In genomic region chrX:3631196-3631595, GRCh38 we compare ENCODE assay signal across 34 cellular contexts.
"Had no signal": no experiment of that assay in that cellular context is flagged by ENCODE, and none has a peak within 500 bp of the region (broad histone marks: within the 10 kb centered on the region; RNA-seq: fewer than 3 reads in every experiment).

No MANE protein-coding gene starts in this region.

- H3K9me3 Mint-ChIP-seq: activated CD4-positive, alpha-beta memory T cell treated with anti-CD3 and anti-CD28 coated beads, Interleukin-2, amount 10 ng/mL, durations not matched to agents 7 days and 5 days; activated CD4-positive, alpha-beta T cell treated with anti-CD3 and anti-CD28 coated beads, Interleukin-2, amount 10 ng/mL, durations not matched to agents 7 days and 5 days; activated naive CD4-positive, alpha-beta T cell treated with anti-CD3 and anti-CD28 coated beads for 36 hours; activated naive CD4-positive, alpha-beta T cell treated with anti-CD3 and anti-CD28 coated beads, Interleukin-2, amount 50 U/mL, for 24 hours; activated naive CD8-positive, alpha-beta T cell treated with anti-CD3 and anti-CD28 coated beads, Interleukin-2, amount 10 ng/mL, durations not matched to agents 7 days and 5 days; activated naive CD8-positive, alpha-beta T cell treated with anti-CD3 and anti-CD28 coated beads, Interleukin-2, amount 50 U/mL, for 24 hours; activated T-cell treated with anti-CD3 and anti-CD28 coated beads, Interleukin-2, amount 50 U/mL, for 24 hours; T-cell; T-helper 2 cell treated with Interferon-gamma antibody and Interleukin-4, amounts not matched to agents 5 μg/mL and 100 μg/mL, for 36 hours; WTC11 had no signal

- H3K27me3 Mint-ChIP-seq: activated CD4-positive, alpha-beta memory T cell treated with anti-CD3 and anti-CD28 coated beads, Interleukin-2, amount 10 ng/mL, durations not matched to agents 7 days and 5 days; activated CD4-positive, alpha-beta T cell treated with anti-CD3 and anti-CD28 coated beads for 36 hours; activated CD4-positive, alpha-beta T cell treated with anti-CD3 and anti-CD28 coated beads, Interleukin-2, amount 10 ng/mL, durations not matched to agents 7 days and 5 days; activated naive CD4-positive, alpha-beta T cell treated with anti-CD3 and anti-CD28 coated beads, Interleukin-2, amount 50 U/mL, for 24 hours; activated naive CD8-positive, alpha-beta T cell; activated naive CD8-positive, alpha-beta T cell treated with anti-CD3 and anti-CD28 coated beads, Interleukin-2, amount 10 ng/mL, durations not matched to agents 7 days and 5 days; activated naive CD8-positive, alpha-beta T cell treated with anti-CD3 and anti-CD28 coated beads, Interleukin-2, amount 50 U/mL, for 24 hours; activated T-cell treated with anti-CD3 and anti-CD28 coated beads, Interleukin-2, amount 50 U/mL, for 24 hours; T-cell had no signal

- H3K27me3 ChIP-seq: ascending aorta, body of pancreas, brain microvascular endothelial cell, breast epithelium had no signal

- ATAC-seq: activated CD4-positive, alpha-beta T cell treated with anti-CD3 and anti-CD28 coated beads for 36 hours; activated CD4-positive, CD25-positive, alpha-beta regulatory T cell treated with anti-CD3 and anti-CD28 coated beads, Interleukin-2, amount 50 U/mL, for 24 hours; activated CD8-positive, alpha-beta T cell treated with anti-CD3 and anti-CD28 coated beads, Interleukin-2, amount 10 ng/mL, durations not matched to agents 7 days and 5 days; activated naive CD8-positive, alpha-beta T cell treated with anti-CD3 and anti-CD28 coated beads, Interleukin-2, amount 50 U/mL, for 24 hours; body of pancreas; T-cell; WTC11 had no signal

- H3K27ac Mint-ChIP-seq: activated CD4-positive, alpha-beta memory T cell treated with anti-CD3 and anti-CD28 coated beads, Interleukin-2, amount 10 ng/mL, durations not matched to agents 7 days and 5 days; activated CD4-positive, alpha-beta T cell treated with anti-CD3 and anti-CD28 coated beads for 36 hours; activated CD4-positive, alpha-beta T cell treated with anti-CD3 and anti-CD28 coated beads, Interleukin-2, amount 10 ng/mL, durations not matched to agents 7 days and 5 days; activated CD8-positive, alpha-beta T cell treated with anti-CD3 and anti-CD28 coated beads, Interleukin-2, amount 10 ng/mL, durations not matched to agents 7 days and 5 days; activated naive CD4-positive, alpha-beta T cell treated with anti-CD3 and anti-CD28 coated beads for 36 hours; activated naive CD4-positive, alpha-beta T cell treated with anti-CD3 and anti-CD28 coated beads, Interleukin-2, amount 50 U/mL, for 24 hours; activated naive CD8-positive, alpha-beta T cell; activated naive CD8-positive, alpha-beta T cell treated with anti-CD3 and anti-CD28 coated beads, Interleukin-2, amount 50 U/mL, for 24 hours; activated T-cell treated with anti-CD3 and anti-CD28 coated beads, Interleukin-2, amount 50 U/mL, for 24 hours; T-cell; T-helper 2 cell treated with Interferon-gamma antibody and Interleukin-4, amounts not matched to agents 5 μg/mL and 100 μg/mL, for 36 hours; WTC11 had no signal

- H3K4me3 ChIP-seq: ascending aorta, body of pancreas, breast epithelium had no signal

- H3K9me3 ChIP-seq: ascending aorta, body of pancreas had no signal

- H3K4me3 Mint-ChIP-seq: activated CD4-positive, alpha-beta memory T cell treated with anti-CD3 and anti-CD28 coated beads, Interleukin-2, amount 10 ng/mL, durations not matched to agents 7 days and 5 days; activated CD4-positive, alpha-beta T cell treated with anti-CD3 and anti-CD28 coated beads for 36 hours; activated CD4-positive, alpha-beta T cell treated with anti-CD3 and anti-CD28 coated beads, Interleukin-2, amount 10 ng/mL, durations not matched to agents 7 days and 5 days; activated CD8-positive, alpha-beta T cell treated with anti-CD3 and anti-CD28 coated beads, Interleukin-2, amount 10 ng/mL, durations not matched to agents 7 days and 5 days; activated naive CD4-positive, alpha-beta T cell treated with anti-CD3 and anti-CD28 coated beads for 36 hours; activated naive CD4-positive, alpha-beta T cell treated with anti-CD3 and anti-CD28 coated beads, Interleukin-2, amount 50 U/mL, for 24 hours; activated naive CD8-positive, alpha-beta T cell; activated naive CD8-positive, alpha-beta T cell treated with anti-CD3 and anti-CD28 coated beads, Interleukin-2, amount 10 ng/mL, durations not matched to agents 7 days and 5 days; activated naive CD8-positive, alpha-beta T cell treated with anti-CD3 and anti-CD28 coated beads, Interleukin-2, amount 50 U/mL, for 24 hours; activated T-cell treated with anti-CD3 and anti-CD28 coated beads, Interleukin-2, amount 50 U/mL, for 24 hours; T-cell; T-helper 2 cell treated with Interferon-gamma antibody and Interleukin-4, amounts not matched to agents 5 μg/mL and 100 μg/mL, for 36 hours; WTC11 had no signal

- H3K27ac ChIP-seq: ascending aorta, body of pancreas, brain microvascular endothelial cell, breast epithelium, VCaP had no signal

- FAIRE-seq: TTC549 had no signal

- H3K36me3 ChIP-seq: brain microvascular endothelial cell, breast epithelium had no signal

- H3K4me1 Mint-ChIP-seq: activated CD4-positive, alpha-beta memory T cell treated with anti-CD3 and anti-CD28 coated beads, Interleukin-2, amount 10 ng/mL, durations not matched to agents 7 days and 5 days; activated CD4-positive, alpha-beta T cell treated with anti-CD3 and anti-CD28 coated beads for 36 hours; activated naive CD4-positive, alpha-beta T cell treated with anti-CD3 and anti-CD28 coated beads, Interleukin-2, amount 50 U/mL, for 24 hours; activated naive CD8-positive, alpha-beta T cell treated with anti-CD3 and anti-CD28 coated beads, Interleukin-2, amount 50 U/mL, for 24 hours; WTC11 had no signal

- DNase-seq: activated CD4-positive, alpha-beta memory T cell treated with anti-CD3 and anti-CD28 coated beads, Interleukin-2, amount 10 ng/mL, durations not matched to agents 7 days and 5 days; activated CD4-positive, alpha-beta T cell treated with anti-CD3 and anti-CD28 coated beads for 1 hour; activated CD4-positive, alpha-beta T cell treated with anti-CD3 and anti-CD28 coated beads for 36 hours; activated CD4-positive, alpha-beta T cell treated with anti-CD3 and anti-CD28 coated beads for 48 hours; activated CD4-positive, alpha-beta T cell treated with anti-CD3 and anti-CD28 coated beads, Interleukin-2, amount 10 ng/mL, durations not matched to agents 7 days and 5 days; activated CD4-positive, alpha-beta T cell treated with anti-CD3 and anti-CD28 coated beads, Interleukin-2, amount 50 U/mL, for 48 hours; activated CD4-positive, CD25-positive, alpha-beta regulatory T cell; activated CD8-positive, alpha-beta memory T cell treated with anti-CD3 and anti-CD28 coated beads, Interleukin-2, amount 50 U/mL, for 4 hours; activated CD8-positive, alpha-beta T cell treated with anti-CD3 and anti-CD28 coated beads, Interleukin-2, amount 10 ng/mL, durations not matched to agents 7 days and 5 days; activated effector memory CD4-positive, alpha-beta T cell treated with anti-CD3 and anti-CD28 coated beads, Interleukin-2, amount 50 U/mL, for 16 hours; activated gamma-delta T cell treated with Interleukin-2 at 50 U/mL for 16 hours; activated naive CD4-positive, alpha-beta T cell; activated naive CD4-positive, alpha-beta T cell treated with anti-CD3 and anti-CD28 coated beads for 36 hours; activated naive CD8-positive, alpha-beta T cell treated with anti-CD3 and anti-CD28 coated beads, Interleukin-2, amount 10 ng/mL, durations not matched to agents 7 days and 5 days; activated naive CD8-positive, alpha-beta T cell treated with anti-CD3 and anti-CD28 coated beads, Interleukin-2, amount 50 U/mL, for 24 hours; activated T-cell treated with anti-CD3 and anti-CD28 coated beads, Interleukin-2, amount 50 U/mL, for 24 hours; activated T-cell treated with anti-CD3 and anti-CD28 coated beads, Interleukin-2, amount 50 U/mL, for 48 hours; amygdala; anterior cingulate cortex; body of pancreas; brain microvascular endothelial cell; central memory CD4-positive, alpha-beta T cell; T-cell; T-helper 2 cell; T-helper 9 cell had no signal
